Comparison of ENCODE assay signal across 2 cellular contexts in genomic region chr17:35568561-35568960, GRCh38.
TF ChIP-seq lines count a peak whose summit lies in the region.

No MANE protein-coding gene starts in this region.

TF ChIP-seq in HEK293, 187 proteins besides CTCF, POLR2A, EP300 and RAD21:
- TF ChIP-seq EGR2 (tag by site-specific recombination; IDR thresholded peaks at IDR 0.05; ENCODE audit: low read depth) (0 out of 2 replicates have a peak, but pooled peaks have one; percentile 29), INSM2 (tag by site-specific recombination; IDR thresholded peaks at IDR 0.05) (no peak), ZNF600 (tag by site-specific recombination; IDR thresholded peaks at IDR 0.05) (peak; percentile 50; the same call in 1 of the 2 replicates), ZNF639 (tag by site-specific recombination; IDR thresholded peaks at IDR 0.05) (peak; percentile 59; the same call in 1 of the 2 replicates), ZNF169 (tag by site-specific recombination; IDR thresholded peaks at IDR 0.05) (no peak), ZNF335 (tag by site-specific recombination; conservative IDR thresholded peaks at IDR 0.05) (peak; percentile 77), PRDM1 (tag by site-specific recombination; IDR thresholded peaks at IDR 0.05) (peak; percentile 98), KLF16 (tag by site-specific recombination; IDR thresholded peaks at IDR 0.05) (peak; percentile 59), ZFHX2 (tag by site-specific recombination; conservative IDR thresholded peaks at IDR 0.05) (0 out of 2 replicates have a peak, but pooled peaks have one; percentile 21)
- TF ChIP-seq, protein P1, sequence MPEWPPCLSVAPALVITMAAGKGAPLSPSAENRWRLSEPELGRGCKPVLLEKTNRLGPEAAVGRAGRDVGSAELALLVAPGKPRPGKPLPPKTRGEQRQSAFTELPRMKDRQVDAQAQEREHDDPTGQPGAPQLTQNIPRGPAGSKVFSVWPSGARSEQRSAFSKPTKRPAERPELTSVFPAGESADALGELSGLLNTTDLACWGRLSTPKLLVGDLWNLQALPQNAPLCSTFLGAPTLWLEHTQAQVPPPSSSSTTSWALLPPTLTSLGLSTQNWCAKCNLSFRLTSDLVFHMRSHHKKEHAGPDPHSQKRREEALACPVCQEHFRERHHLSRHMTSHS (tag by site-specific recombination; IDR thresholded peaks at IDR 0.05), result no peak

TF ChIP-seq in H1, 55 proteins besides CTCF, POLR2A, EP300 and RAD21:
- no peak for TF ChIP-seq RFX5 (IDR thresholded peaks at IDR 0.05; ENCODE audit: borderline replicate concordance, low read depth, low read length)
- TF ChIP-seq CBX5 (IDR thresholded peaks at IDR 0.05; ENCODE audit: low read depth, low read length), result no peak
- TF ChIP-seq BACH1 (IDR thresholded peaks at IDR 0.05; ENCODE audit: low read length), result no peak
- no peak for TF ChIP-seq CREB1 (IDR thresholded peaks at IDR 0.05)
- TF ChIP-seq HDAC6 (IDR thresholded peaks at IDR 0.05; ENCODE audit: low read depth, low read length), result no peak
- no peak for TF ChIP-seq CEBPB (IDR thresholded peaks at IDR 0.05; ENCODE audit: low read depth, low read length)
- TF ChIP-seq GTF2F1 (IDR thresholded peaks at IDR 0.05; ENCODE audit: borderline replicate concordance, low read depth, low read length), result no peak
- no peak for TF ChIP-seq CBX8 (IDR thresholded peaks at IDR 0.05; ENCODE audit: borderline replicate concordance, low read depth, low read length)
- TF ChIP-seq SIN3A (conservative IDR thresholded peaks at IDR 0.05 in 1 of 2, IDR thresholded peaks at IDR 0.05 in 1 of 2; ENCODE audit: low read depth in 1 of 2, low read length in 2 of 2), result no peak
- no peak for TF ChIP-seq GABPA (IDR thresholded peaks at IDR 0.05; ENCODE audit: borderline replicate concordance, insufficient read depth, low read length)
- no peak for TF ChIP-seq NRF1 (IDR thresholded peaks at IDR 0.05; ENCODE audit: low read depth, low read length)
- no peak for TF ChIP-seq SP4 (IDR thresholded peaks at IDR 0.05; ENCODE audit: low read length)
- TF ChIP-seq CHD2 (IDR thresholded peaks at IDR 0.05; ENCODE audit: low read length), result no peak
- TF ChIP-seq BCL11A (IDR thresholded peaks at IDR 0.05; ENCODE audit: low read depth in 2 of 2, low read length in 2 of 2), result no peak
- TF ChIP-seq TCF12 (IDR thresholded peaks at IDR 0.05; ENCODE audit: low read depth, low read length), result no peak
- no peak for TF ChIP-seq SIX5 (IDR thresholded peaks at IDR 0.05; ENCODE audit: low read depth, low read length)
- no peak for TF ChIP-seq MAX (IDR thresholded peaks at IDR 0.05)
- TF ChIP-seq, protein P2, sequence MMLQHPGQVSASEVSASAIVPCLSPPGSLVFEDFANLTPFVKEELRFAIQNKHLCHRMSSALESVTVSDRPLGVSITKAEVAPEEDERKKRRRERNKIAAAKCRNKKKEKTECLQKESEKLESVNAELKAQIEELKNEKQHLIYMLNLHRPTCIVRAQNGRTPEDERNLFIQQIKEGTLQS (IDR thresholded peaks at IDR 0.05; ENCODE audit: insufficient read depth, low read depth, low read length), result no peak
- no peak for TF ChIP-seq CHD1 (IDR thresholded peaks at IDR 0.05; ENCODE audit: low read depth, low read length)
- no peak for TF ChIP-seq RBBP5 (IDR thresholded peaks at IDR 0.05; ENCODE audit: borderline replicate concordance, low read depth, low read length)
